28 cellular contexts compared by ENCODE assay signal in the genomic region with DNA sequence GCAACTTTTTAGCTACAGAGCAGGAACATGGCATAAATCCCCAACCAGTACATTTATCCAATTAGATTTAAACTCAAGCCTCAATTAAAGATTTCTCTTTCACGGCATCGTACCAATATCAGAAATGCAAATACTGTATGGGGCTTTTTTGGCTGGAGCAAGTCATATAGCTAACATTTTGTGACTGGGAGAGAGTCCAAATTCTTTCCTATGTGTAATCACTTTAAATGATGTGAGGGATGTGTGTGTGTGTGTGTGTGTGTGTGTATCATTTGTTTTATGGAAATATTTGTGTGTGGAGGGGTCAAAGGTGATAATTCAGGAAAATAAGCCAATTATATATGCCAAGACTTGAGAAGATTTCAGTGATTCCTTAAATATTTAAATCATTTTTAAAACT.
"Had no signal": no experiment of that assay in that cellular context is flagged by ENCODE, and none has a peak within 500 bp of the region (broad histone marks: within the 10 kb centered on the region; RNA-seq: fewer than 3 reads in every experiment).

No MANE protein-coding gene starts in this region.

- ATAC-seq: activated CD4-positive, CD25-positive, alpha-beta regulatory T cell treated with anti-CD3 and anti-CD28 coated beads, Interleukin-2, amount 50 U/mL, for 24 hours; esophagus mucosa; left colon; right cardiac atrium had no signal

- H3K4me3 ChIP-seq: adrenal gland, spleen, suprapubic skin, tibial nerve had no signal

- DNase-seq: activated CD4-positive, alpha-beta T cell treated with anti-CD3 and anti-CD28 coated beads for 48 hours; activated CD4-positive, alpha-beta T cell treated with anti-CD3 and anti-CD28 coated beads, Interleukin-2, amount 50 U/mL, for 48 hours; activated CD8-positive, alpha-beta memory T cell treated with anti-CD3 and anti-CD28 coated beads for 24 hours; activated effector memory CD4-positive, alpha-beta T cell treated with anti-CD3 and anti-CD28 coated beads, Interleukin-2, amount 50 U/mL, for 16 hours; activated naive CD4-positive, alpha-beta T cell treated with anti-CD3 and anti-CD28 coated beads for 36 hours; activated naive CD8-positive, alpha-beta T cell treated with anti-CD3 and anti-CD28 coated beads for 36 hours; activated T-cell treated with anti-CD3 and anti-CD28 coated beads, Interleukin-2, amount 50 U/mL, for 1 hour; adrenal gland; aorta; brain microvascular endothelial cell; caudate nucleus; endodermal cell; head of caudate nucleus; hypothalamus; immature natural killer cell; kidney; left colon; naive B cell; nucleus accumbens; right cardiac atrium; spleen; stimulated activated naive CD4-positive, alpha-beta T cell; T-helper 9 cell; WERI-Rb-1 had no signal
